31 cellular contexts compared by ENCODE assay signal in genomic region chr10:125683821-125684220, GRCh38. TPM values are rescaled to one million over a fixed set of nuclear protein-coding genes. Genes with fewer than 3 reads are reported as not detected.
"Had no signal": no experiment of that assay in that cellular context is flagged by ENCODE, and none has a peak within 500 bp of the region (broad histone marks: within the 10 kb centered on the region; RNA-seq: fewer than 3 reads in every experiment).

No MANE protein-coding gene starts in this region.

- DNase-seq: colonic mucosa; cortex of kidney; effector CD8-positive, alpha-beta T cell; effector memory CD8-positive, alpha-beta T cell; endodermal cell; erythroblast; esophagus squamous epithelium; foreskin fibroblast; foreskin melanocyte; gastrocnemius medialis; glutamatergic neuron; head of caudate nucleus; heart right ventricle; hippocampal formation; left cardiac atrium; left lung; left ventricle myocardium superior; lower lobe of right lung; mesenchymal stem cell; mucosa of descending colon; naive B cell had no signal

- H3K4me3 ChIP-seq: colonic mucosa, esophagus squamous epithelium, gastrocnemius medialis, heart right ventricle, left lung, lower lobe of right lung, mucosa of descending colon had no signal

- H3K9me3 ChIP-seq: colonic mucosa, esophagus squamous epithelium, gastrocnemius medialis, heart right ventricle, left lung, lower lobe of right lung, mucosa of descending colon had no signal

- H3K27me3 ChIP-seq: colonic mucosa, gastrocnemius medialis, left lung had no signal

- H3K27ac ChIP-seq: colonic mucosa, epithelial cell of prostate, esophagus squamous epithelium, gastrocnemius medialis, heart right ventricle, left lung, lower lobe of right lung had no signal

- H3K4me1 ChIP-seq: colonic mucosa, esophagus squamous epithelium, gastrocnemius medialis, heart right ventricle, left lung, lower lobe of right lung had no signal

- H3K36me3 ChIP-seq: colonic mucosa, esophagus squamous epithelium, gastrocnemius medialis, heart right ventricle, left lung, lower lobe of right lung had no signal

RNA-seq across cellular contexts. Expression of gene TEX36, which starts 0.9 kb away (rescaled TPM):
- total RNA-seq: colonic mucosa, dermis microvascular lymphatic vessel endothelial cell, endodermal cell, esophagus mucosa, esophagus squamous epithelium, gastrocnemius medialis, glomerular endothelial cell, heart right ventricle, kidney epithelial cell, left cardiac atrium, left ventricle myocardium superior, lower leg skin, lower lobe of right lung, lung microvascular endothelial cell, mesenteric fat pad, mesothelial cell of epicardium, mucosa of descending colon, myocyte had no signal
